Comparison of ENCODE assay signal across 2 cellular contexts in genomic region chr5:99020698-99021048, GRCh38.
TF ChIP-seq lines count a peak whose summit lies in the region.

No MANE protein-coding gene starts in this region.

TF ChIP-seq in K562, 482 proteins besides CTCF, POLR2A, EP300 and RAD21:
- no peak for TF ChIP-seq PTTG1 (tag; IDR thresholded peaks at IDR 0.05; ENCODE audit: low read depth)
- no peak for TF ChIP-seq ZBTB26 (CRISPR knock-in tag; IDR thresholded peaks at IDR 0.05)
- TF ChIP-seq NFXL1 (CRISPR knock-in tag; IDR thresholded peaks at IDR 0.05), result no peak
- TF ChIP-seq WHSC1 (IDR thresholded peaks at IDR 0.05; ENCODE audit: low read length), result no peak
- TF ChIP-seq ETS1 (conservative IDR thresholded peaks at IDR 0.05; ENCODE audit: control insufficient read depth, low read depth, low read length), result no peak
- no peak for TF ChIP-seq ZNF780A (CRISPR knock-in tag; IDR thresholded peaks at IDR 0.05)
- TF ChIP-seq MLX (CRISPR knock-in tag; conservative IDR thresholded peaks at IDR 0.05), result no peak
- TF ChIP-seq SMAD4 (CRISPR knock-in tag; conservative IDR thresholded peaks at IDR 0.05), result no peak
- no peak for TF ChIP-seq CHAMP1 (IDR thresholded peaks at IDR 0.05)
- TF ChIP-seq GTF2F1 (IDR thresholded peaks at IDR 0.05; ENCODE audit: low read depth, low read length), result no peak
- TF ChIP-seq TEAD4 (IDR thresholded peaks at IDR 0.05; ENCODE audit: low read length), result no peak
- no peak for TF ChIP-seq TEAD4 (CRISPR knock-in tag; IDR thresholded peaks at IDR 0.05; ENCODE audit: borderline replicate concordance)

TF ChIP-seq in HepG2, 621 proteins besides CTCF, POLR2A, EP300 and RAD21 (continued from another document):
- no peak for TF ChIP-seq HOXA5 (CRISPR knock-in tag; IDR thresholded peaks at IDR 0.05)
- TF ChIP-seq PPARG (CRISPR knock-in tag; conservative IDR thresholded peaks at IDR 0.05), result peak; percentile 26; the same call in 1 of the 2 replicates
- no peak for TF ChIP-seq ZNF781 (CRISPR knock-in tag; IDR thresholded peaks at IDR 0.05; ENCODE audit: borderline replicate concordance, not compliant biosample characterization)
- TF ChIP-seq MEF2D (CRISPR knock-in tag; IDR thresholded peaks at IDR 0.05), result no peak
- no peak for TF ChIP-seq SNAPC5 (CRISPR knock-in tag; IDR thresholded peaks at IDR 0.05; ENCODE audit: borderline replicate concordance)
